Comparison of ENCODE assay signal across 10 cellular contexts in genomic region chr4:89737888-89738287, GRCh38.
A peak's percentile ranks its signal among the peaks of the same experiment; 100 is the strongest.
DNase-seq lines count a peak whose midpoint lies in the region; FAIRE-seq and TF ChIP-seq lines count a peak whose summit lies in the region.
"Had no signal": no experiment of that assay in that cellular context is flagged by ENCODE, and none has a peak within 500 bp of the region (broad histone marks: within the 10 kb centered on the region; RNA-seq: fewer than 3 reads in every experiment).

No MANE protein-coding gene starts in this region.

- no peak for FAIRE-seq in GM12891 (lab: Jason Lieb, UNC)

- TF ChIP-seq CTCF in retinal pigment epithelial cell (conservative IDR thresholded peaks at IDR 0.05; ENCODE audit: low read depth, low read length), result no peak

- H3K36me3 Mint-ChIP-seq in T-helper 2 cell treated with Interferon-gamma antibody and Interleukin-4, amounts not matched to agents 5 μg/mL and 100 μg/mL, for 36 hours (ENCODE audit: low read depth), result no peaks in the 10 kb centered on the region

- no peak overlapping the region for H3K4me3 Mint-ChIP-seq in T-helper 2 cell treated with Interferon-gamma antibody and Interleukin-4, amounts not matched to agents 5 μg/mL and 100 μg/mL, for 36 hours

- H3K27ac Mint-ChIP-seq in T-helper 2 cell treated with Interferon-gamma antibody and Interleukin-4, amounts not matched to agents 5 μg/mL and 100 μg/mL, for 36 hours, result no peak overlapping the region

- no peak for TF ChIP-seq POLR2A in GM12891 (IDR thresholded peaks at IDR 0.05; ENCODE audit: low read depth, low read length)

- DNase-seq in HCEC 1CT (peak; percentile 1), NCI-H2227 (lab: John Stamatoyannopoulos, UW; ENCODE audit: unreplicated experiment) (peak; percentile 42), dermis microvascular lymphatic vessel endothelial cell (ENCODE audit: low read depth in 2 of 2) (peak; percentile 37 to 83), retinal pigment epithelial cell (ENCODE audit: low read depth) (peak; percentile 74), GM12891 (ENCODE audit: insufficient read length, low spot score) (no peak), SIG-M5 (lab: John Stamatoyannopoulos, UW) (no peak)
- no peak for DNase-seq in T-helper 2 cell treated with Interferon-gamma antibody and Interleukin-4, amounts not matched to agents 5 μg/mL and 100 μg/mL, for 36 hours (ENCODE audit: low spot score)
- DNase-seq: DMS53, hippocampal formation had no signal

- H3K9me3 Mint-ChIP-seq in T-helper 2 cell treated with Interferon-gamma antibody and Interleukin-4, amounts not matched to agents 5 μg/mL and 100 μg/mL, for 36 hours, result no peaks in the 10 kb centered on the region

- peaks cover 5% of the 10 kb centered on the region for H3K4me1 Mint-ChIP-seq in T-helper 2 cell treated with Interferon-gamma antibody and Interleukin-4, amounts not matched to agents 5 μg/mL and 100 μg/mL, for 36 hours (ENCODE audit: low read depth)

- H3K4me3 ChIP-seq in retinal pigment epithelial cell (ENCODE audit: low read length), result no peak overlapping the region
- H3K4me3 ChIP-seq: skin epidermis had no signal

- H3K27me3 Mint-ChIP-seq in T-helper 2 cell treated with Interferon-gamma antibody and Interleukin-4, amounts not matched to agents 5 μg/mL and 100 μg/mL, for 36 hours (ENCODE audit: low read depth), result peaks cover 6% of the 10 kb centered on the region

TF ChIP-seq in GM12891, 5 proteins besides CTCF, POLR2A, EP300 and RAD21:
- TF ChIP-seq POU2F2 (IDR thresholded peaks at IDR 0.05; ENCODE audit: low read depth, low read length), result no peak
- no peak for TF ChIP-seq POLR2AphosphoS5 (IDR thresholded peaks at IDR 0.05; ENCODE audit: low read depth, low read length)
- TF ChIP-seq SPI1 (IDR thresholded peaks at IDR 0.05; ENCODE audit: low read depth, low read length), result no peak
- no peak for TF ChIP-seq PAX5 (IDR thresholded peaks at IDR 0.05; ENCODE audit: insufficient read depth, low read length, severe bottlenecking)
- no peak for TF ChIP-seq TAF1 (IDR thresholded peaks at IDR 0.05; ENCODE audit: low read depth, low read length)

Comparison
In these comparisons a context has a peak if more than half of its experiments do, and no peak if none do; other contexts are left out.
1. DNase-seq: peak in HCEC 1CT (single experiment), NCI-H2227 (single experiment), dermis microvascular lymphatic vessel endothelial cell (2 of 2) and retinal pigment epithelial cell (single experiment); none in T-helper 2 cell treated with Interferon-gamma antibody and Interleukin-4, amounts not matched to agents 5 μg/mL and 100 μg/mL, for 36 hours (single experiment), GM12891 (single experiment) and SIG-M5 (single experiment).